ENCODE assay signal across 19 cellular contexts in the genomic region with DNA sequence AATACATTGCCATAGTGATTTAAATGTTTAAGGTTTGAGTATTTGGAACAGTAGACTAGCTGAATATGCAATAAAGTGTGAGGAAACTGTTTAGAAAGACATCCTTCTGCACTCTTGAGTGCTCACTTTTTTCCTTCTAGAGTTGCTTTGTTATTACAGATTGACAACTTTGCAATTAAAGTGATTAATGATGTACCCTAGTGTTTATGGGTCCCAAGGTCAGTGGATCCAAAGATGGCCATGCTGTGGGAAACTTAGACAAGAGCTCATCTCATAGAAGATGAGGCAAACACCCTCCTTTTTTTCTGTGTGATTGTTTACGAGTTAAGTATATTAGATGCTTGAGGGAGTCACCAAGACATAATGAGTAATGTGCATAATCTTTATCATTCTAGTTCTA.
A peak's percentile ranks its signal among the peaks of the same experiment; 100 is the strongest.
DNase-seq lines count a peak whose midpoint lies in the region; ATAC-seq and TF ChIP-seq lines count a peak whose summit lies in the region.
"Had no signal": no experiment of that assay in that cellular context is flagged by ENCODE, and none has a peak within 500 bp of the region (broad histone marks: within the 10 kb centered on the region; RNA-seq: fewer than 3 reads in every experiment).

No MANE protein-coding gene starts in this region.

- H3K27me3 ChIP-seq in neural progenitor cell (no peaks in the 10 kb centered on the region), tibial nerve (no peaks in the 10 kb centered on the region)

- peaks cover 2% of the 10 kb centered on the region for H3K9me3 Mint-ChIP-seq in neural progenitor cell
- H3K9me3 Mint-ChIP-seq: CD8-positive, alpha-beta T cell; IgD-negative memory B cell had no signal

- H3K27ac Mint-ChIP-seq in neural progenitor cell = peak overlapping the region; percentile 34
- H3K27ac Mint-ChIP-seq: B cell; CD8-positive, alpha-beta T cell; IgD-negative memory B cell had no signal

- H3K4me1 ChIP-seq in neural progenitor cell (peaks cover 24% of the 10 kb centered on the region), tibial nerve (peaks cover 0 to 11% (median 5%) of the 10 kb centered on the region in 4 donors)

- no peaks in the 10 kb centered on the region for H3K9me3 ChIP-seq in neural progenitor cell (ENCODE audit: low read depth)
- no peaks in the 10 kb centered on the region for H3K9me3 ChIP-seq in tibial nerve
- H3K9me3 ChIP-seq: SK-N-SH had no signal

- H3K27me3 Mint-ChIP-seq in neural progenitor cell (ENCODE audit: insufficient read depth, low read depth) = no peaks in the 10 kb centered on the region
- H3K27me3 Mint-ChIP-seq: B cell, IgD-negative memory B cell had no signal

- H3K4me3 Mint-ChIP-seq in neural progenitor cell = no peak overlapping the region
- H3K4me3 Mint-ChIP-seq: B cell; CD8-positive, alpha-beta T cell; IgD-negative memory B cell had no signal

- TF ChIP-seq EP300 in tibial nerve (IDR thresholded peaks at IDR 0.05) = no peak

- H3K4me2 ChIP-seq in neural progenitor cell = peak overlapping the region; percentile 39
- H3K4me2 ChIP-seq: SK-N-SH had no signal

- DNase-seq in ELR (ENCODE audit: low read depth) (peak; percentile 14), NCI-H2227 (lab: John Stamatoyannopoulos, UW; ENCODE audit: unreplicated experiment) (peak; percentile 18), fibroblast of villous mesenchyme (ENCODE audit: low read depth) (peak; percentile 66), neural progenitor cell (ENCODE audit: low spot score) (peak; percentile 46), ecto neural progenitor cell (ENCODE audit: low spot score) (no peak), tibial nerve (ENCODE audit: low spot score in 2 of 2) (no peak)
- DNase-seq: CD8-positive, alpha-beta T cell; HCEC 1CT; NCI-H1436 treated with DMSO at 0.1 percent for 48 hours; NCI-H2081 treated with DMSO at 0.1 percent for 48 hours; NCI-H446; NCI-H774; Right ventricle myocardium superior; SK-N-SH had no signal

- no peak for TF ChIP-seq POLR2A in tibial nerve (IDR thresholded peaks at IDR 0.05)

- WGBS in tibial nerve, 2 donors = 95% methylated on average over 1 of the region's 1 CpG

- TF ChIP-seq CTCF in fibroblast of villous mesenchyme (IDR thresholded peaks at IDR 0.05; ENCODE audit: insufficient read depth, low read depth, low read length) (no peak), neural progenitor cell (IDR thresholded peaks at IDR 0.05) (no peak), tibial nerve (IDR thresholded peaks at IDR 0.05) (no peak)

- no peak overlapping the region for H3K4me3 ChIP-seq in fibroblast of villous mesenchyme (ENCODE audit: low read depth, low read length)
- H3K4me3 ChIP-seq in neural progenitor cell = no peak overlapping the region
- H3K4me3 ChIP-seq in tibial nerve = no peak overlapping the region

- H3K9ac ChIP-seq in neural progenitor cell = no peak overlapping the region
- H3K9ac ChIP-seq: SK-N-SH had no signal

- peaks cover 12% of the 10 kb centered on the region for H3K79me2 ChIP-seq in neural progenitor cell (ENCODE audit: low read depth)

- H2AFZ ChIP-seq in neural progenitor cell (replicated peaks) = no peak overlapping the region

- ATAC-seq in GM19455 (IDR thresholded peaks at IDR 0.05; ENCODE audit: unreplicated experiment) (no peak), GM19351 (IDR thresholded peaks at IDR 0.05; ENCODE audit: unreplicated experiment) (no peak)
- ATAC-seq: CD8-positive, alpha-beta T cell; Panc1 had no signal

- no peaks in the 10 kb centered on the region for H3K36me3 ChIP-seq in neural progenitor cell
- H3K36me3 ChIP-seq in tibial nerve = peaks cover 0 to under 1% (median 0%) of the 10 kb centered on the region in 3 donors

- peaks cover 27% of the 10 kb centered on the region for H3K4me1 Mint-ChIP-seq in neural progenitor cell

- H3F3A ChIP-seq in neural progenitor cell (ENCODE audit: low read depth) = peaks cover 7% of the 10 kb centered on the region

- H3K27ac ChIP-seq in neural progenitor cell (peak overlapping the region; percentile 14), tibial nerve (no peak overlapping the region)

- no peaks in the 10 kb centered on the region for H4K20me1 ChIP-seq in neural progenitor cell (ENCODE audit: low read depth)

- peaks cover 4% of the 10 kb centered on the region for H3K36me3 Mint-ChIP-seq in neural progenitor cell

Comparison
In these comparisons a context has a peak if more than half of its experiments do, and no peak if none do; other contexts are left out.
1. DNase-seq: peak in ELR (single experiment), NCI-H2227 (single experiment), fibroblast of villous mesenchyme (single experiment) and neural progenitor cell (single experiment); none in ecto neural progenitor cell (single experiment) and tibial nerve (0 of 2).